Comparison of ENCODE assay signal across 9 cellular contexts in genomic region chr5:82635561-82636288, GRCh38.
A peak's percentile ranks its signal among the peaks of the same experiment; 100 is the strongest.
DNase-seq lines count a peak whose midpoint lies in the region; ATAC-seq and TF ChIP-seq lines count a peak whose summit lies in the region.
"Had no signal": no experiment of that assay in that cellular context is flagged by ENCODE, and none has a peak within 500 bp of the region (broad histone marks: within the 10 kb centered on the region; RNA-seq: fewer than 3 reads in every experiment).

No MANE protein-coding gene starts in this region.

- H3K36me3 Mint-ChIP-seq in activated T-cell treated with anti-CD3 and anti-CD28 coated beads, Interleukin-2, amount 50 U/mL, for 4 hours (ENCODE audit: insufficient read depth), result no peaks in the 10 kb centered on the region
- no peaks in the 10 kb centered on the region for H3K36me3 Mint-ChIP-seq in activated T-cell treated with anti-CD3 and anti-CD28 coated beads, Interleukin-2, amount 50 U/mL, for 24 hours (ENCODE audit: low read depth)

- ATAC-seq in activated T-cell treated with anti-CD3 and anti-CD28 coated beads, Interleukin-2, amount 50 U/mL, for 4 hours, result peak; percentile 82 to 83
- peak; percentile 77 for ATAC-seq in stimulated activated naive CD8-positive, alpha-beta T cell treated with anti-CD3 and anti-CD28 coated beads, Interleukin-15, amount 100 ng/mL, for 72 hours
- ATAC-seq in omental fat pad (ENCODE audit: low FRiP score), result no peak

- no peak overlapping the region for H3K4me3 ChIP-seq in epithelial cell of esophagus (ENCODE audit: low read length)
- H3K4me3 ChIP-seq: upper lobe of left lung had no signal

- H3K4me1 Mint-ChIP-seq in activated T-cell treated with anti-CD3 and anti-CD28 coated beads, Interleukin-2, amount 50 U/mL, for 4 hours (ENCODE audit: low read depth), result no peaks in the 10 kb centered on the region
- H3K4me1 Mint-ChIP-seq in activated T-cell treated with anti-CD3 and anti-CD28 coated beads, Interleukin-2, amount 50 U/mL, for 24 hours (ENCODE audit: low read depth), result peaks cover 13% of the 10 kb centered on the region
- H3K4me1 Mint-ChIP-seq in stimulated activated naive CD8-positive, alpha-beta T cell treated with anti-CD3 and anti-CD28 coated beads, Interleukin-15, amount 100 ng/mL, for 72 hours, result no peaks in the 10 kb centered on the region

- no peak overlapping the region for H3K4me3 Mint-ChIP-seq in activated T-cell treated with anti-CD3 and anti-CD28 coated beads, Interleukin-2, amount 50 U/mL, for 4 hours
- no peak overlapping the region for H3K4me3 Mint-ChIP-seq in activated T-cell treated with anti-CD3 and anti-CD28 coated beads, Interleukin-2, amount 50 U/mL, for 24 hours
- H3K4me3 Mint-ChIP-seq in stimulated activated naive CD8-positive, alpha-beta T cell treated with anti-CD3 and anti-CD28 coated beads, Interleukin-15, amount 100 ng/mL, for 72 hours, result no peak overlapping the region

- DNase-seq in activated T-cell treated with anti-CD3 and anti-CD28 coated beads, Interleukin-2, amount 50 U/mL, for 4 hours, result no peak
- DNase-seq in activated T-cell treated with anti-CD3 and anti-CD28 coated beads, Interleukin-2, amount 50 U/mL, for 24 hours, result no peak
- DNase-seq in HT1080 (ENCODE audit: low read depth), result peak; percentile 54
- peak; percentile 91 for DNase-seq in epithelial cell of esophagus (ENCODE audit: low read depth)
- DNase-seq in stimulated activated naive CD8-positive, alpha-beta T cell treated with anti-CD3 and anti-CD28 coated beads, Interleukin-15, amount 100 ng/mL, for 72 hours, result no peak
- no peak for DNase-seq in omental fat pad (ENCODE audit: low spot score)
- DNase-seq in NCI-H82 (lab: John Stamatoyannopoulos, UW), result no peak
- no peak for DNase-seq in cerebellum (ENCODE audit: low spot score)
- DNase-seq: upper lobe of left lung had no signal

- no peaks in the 10 kb centered on the region for H3K9me3 Mint-ChIP-seq in activated T-cell treated with anti-CD3 and anti-CD28 coated beads, Interleukin-2, amount 50 U/mL, for 4 hours
- H3K9me3 Mint-ChIP-seq in activated T-cell treated with anti-CD3 and anti-CD28 coated beads, Interleukin-2, amount 50 U/mL, for 24 hours, result no peaks in the 10 kb centered on the region
- no peaks in the 10 kb centered on the region for H3K9me3 Mint-ChIP-seq in stimulated activated naive CD8-positive, alpha-beta T cell treated with anti-CD3 and anti-CD28 coated beads, Interleukin-15, amount 100 ng/mL, for 72 hours

- no peak overlapping the region for H3K27ac Mint-ChIP-seq in activated T-cell treated with anti-CD3 and anti-CD28 coated beads, Interleukin-2, amount 50 U/mL, for 24 hours
- no peak overlapping the region for H3K27ac Mint-ChIP-seq in stimulated activated naive CD8-positive, alpha-beta T cell treated with anti-CD3 and anti-CD28 coated beads, Interleukin-15, amount 100 ng/mL, for 72 hours

- TF ChIP-seq CTCF in epithelial cell of esophagus (IDR thresholded peaks at IDR 0.05; ENCODE audit: insufficient read depth, low read depth, low read length, missing control alignments), result no peak
- TF ChIP-seq CTCF in omental fat pad (IDR thresholded peaks at IDR 0.05), result no peak

- no peaks in the 10 kb centered on the region for H3K27me3 Mint-ChIP-seq in activated T-cell treated with anti-CD3 and anti-CD28 coated beads, Interleukin-2, amount 50 U/mL, for 4 hours (ENCODE audit: low read depth)
- no peaks in the 10 kb centered on the region for H3K27me3 Mint-ChIP-seq in activated T-cell treated with anti-CD3 and anti-CD28 coated beads, Interleukin-2, amount 50 U/mL, for 24 hours
- no peaks in the 10 kb centered on the region for H3K27me3 Mint-ChIP-seq in stimulated activated naive CD8-positive, alpha-beta T cell treated with anti-CD3 and anti-CD28 coated beads, Interleukin-15, amount 100 ng/mL, for 72 hours

Comparison
In these comparisons a context has a peak if more than half of its experiments do, and no peak if none do; other contexts are left out.
1. DNase-seq: peak in HT1080 (single experiment) and epithelial cell of esophagus (single experiment); none in activated T-cell treated with anti-CD3 and anti-CD28 coated beads, Interleukin-2, amount 50 U/mL, for 4 hours (single experiment), activated T-cell treated with anti-CD3 and anti-CD28 coated beads, Interleukin-2, amount 50 U/mL, for 24 hours (single experiment), stimulated activated naive CD8-positive, alpha-beta T cell treated with anti-CD3 and anti-CD28 coated beads, Interleukin-15, amount 100 ng/mL, for 72 hours (0 of 2), omental fat pad (single experiment), NCI-H82 (single experiment) and cerebellum (single experiment).